Comparison of ENCODE assay signal across 7 cellular contexts in genomic region chr2:63840785-63841253, GRCh38. TPM values are rescaled to one million over a fixed set of nuclear protein-coding genes. Genes with fewer than 3 reads are reported as not detected.
A peak's percentile ranks its signal among the peaks of the same experiment; 100 is the strongest.
DNase-seq lines count a peak whose midpoint lies in the region; ATAC-seq and TF ChIP-seq lines count a peak whose summit lies in the region.

No MANE protein-coding gene starts in this region.

- H3K4me1 ChIP-seq in hepatocyte (ENCODE audit: insufficient read depth): peaks cover 23% of the 10 kb centered on the region

- H3K27ac ChIP-seq in hepatocyte: peak overlapping the region; percentile 97

- ATAC-seq in GM18511 (IDR thresholded peaks at IDR 0.05; ENCODE audit: unreplicated experiment) (peak; percentile 91), HG03025 (IDR thresholded peaks at IDR 0.05; ENCODE audit: low FRiP score, unreplicated experiment) (peak; percentile 94)

- H3K79me2 ChIP-seq in hepatocyte: peaks cover 34% of the 10 kb centered on the region

- no peaks in the 10 kb centered on the region for H3K9me2 ChIP-seq in hepatocyte (replicated peaks; ENCODE audit: insufficient read depth)

- H4K20me1 ChIP-seq in hepatocyte (ENCODE audit: insufficient read depth, poor library complexity, severe bottlenecking): peaks cover 9% of the 10 kb centered on the region

- no peaks in the 10 kb centered on the region for H3K27me3 ChIP-seq in hepatocyte

- WGBS in hepatocyte (ENCODE audit: low lambda C conversion rate, missing lambda C conversion rate): under 1% methylated on average over 24 of the region's 34 CpGs

- peak overlapping the region; percentile 49 for H2AFZ ChIP-seq in hepatocyte

- H3K9me3 ChIP-seq in hepatocyte (ENCODE audit: low read depth): no peaks in the 10 kb centered on the region

- H3K4me3 ChIP-seq in hepatocyte: peak overlapping the region; percentile 59

- no peak for TF ChIP-seq CTCF in hepatocyte (IDR thresholded peaks at IDR 0.05; ENCODE audit: poor library complexity)

- peak overlapping the region; percentile 84 for H3K4me2 ChIP-seq in hepatocyte

- H3K36me3 ChIP-seq in hepatocyte (replicated peaks; ENCODE audit: insufficient read depth, low read depth): no peaks in the 10 kb centered on the region

- peak; percentile 70 for DNase-seq in NCI-H2029 treated with DMSO at 0.1 percent for 48 hours (lab: John Stamatoyannopoulos, UW)
- DNase-seq in T1000 (lab: John Stamatoyannopoulos, UW): peak; percentile 88
- peak; percentile 99 for DNase-seq in astrocyte of the hippocampus (ENCODE audit: low read depth, low spot score)
- DNase-seq in hepatocyte (ENCODE audit: low spot score): peak; percentile 100
- DNase-seq in renal cortical epithelial cell (ENCODE audit: low read depth): peak; percentile 94

RNA-seq across cellular contexts. Expression of gene UGP2, which starts 0.9 kb away (rescaled TPM):
- total RNA-seq in hepatocyte: 273 and 291 TPM in 2 replicates
- 322 and 338 TPM in 2 replicates for polyA plus RNA-seq in hepatocyte
- total RNA-seq in renal cortical epithelial cell: 171 and 236 TPM in 2 replicates

Comparison
In these comparisons a context has a peak if more than half of its experiments do, and no peak if none do; other contexts are left out.
1. Peak in every context shown above with its lines: DNase-seq, ATAC-seq, H3K4me3 ChIP-seq and H3K27ac ChIP-seq.